Comparison of ENCODE assay signal across 10 cellular contexts in genomic region chr6:16318538-16318937, GRCh38.
A peak's percentile ranks its signal among the peaks of the same experiment; 100 is the strongest.
DNase-seq lines count a peak whose midpoint lies in the region; ATAC-seq and TF ChIP-seq lines count a peak whose summit lies in the region.
"Had no signal": no experiment of that assay in that cellular context is flagged by ENCODE, and none has a peak within 500 bp of the region (broad histone marks: within the 10 kb centered on the region; RNA-seq: fewer than 3 reads in every experiment).

No MANE protein-coding gene starts in this region.

- H3K36me3 Mint-ChIP-seq in T-helper 1 cell treated with Interleukin-12 subunit alpha and Interleukin-12 subunit beta and Interleukin-4 antibody, amounts not matched to agents 30 μg/mL and 1 μg/mL, for 36 hours (ENCODE audit: low read depth) = peaks cover 24% of the 10 kb centered on the region

- ATAC-seq in HG03354 (IDR thresholded peaks at IDR 0.05; ENCODE audit: poor library complexity, severe bottlenecking, unreplicated experiment) = no peak
- ATAC-seq in HG03097 (IDR thresholded peaks at IDR 0.05; ENCODE audit: low FRiP score, unreplicated experiment) = no peak
- ATAC-seq in GM21381 (IDR thresholded peaks at IDR 0.05; ENCODE audit: unreplicated experiment) = no peak

- H3K27me3 Mint-ChIP-seq in T-helper 1 cell treated with Interleukin-12 subunit alpha and Interleukin-12 subunit beta and Interleukin-4 antibody, amounts not matched to agents 30 μg/mL and 1 μg/mL, for 36 hours (ENCODE audit: low read depth) = no peaks in the 10 kb centered on the region

- DNase-seq in T-helper 1 cell (no peak), adipocyte (ENCODE audit: low read depth) (peak; percentile 67), medulla oblongata (ENCODE audit: extremely low spot score) (peak; percentile 50), suprapubic skin (ENCODE audit: low spot score in 2 of 2) (no peak)
- DNase-seq: upper lobe of left lung had no signal

- TF ChIP-seq CTCF in suprapubic skin (IDR thresholded peaks at IDR 0.05) = no peak

- H3K4me3 Mint-ChIP-seq in T-helper 1 cell treated with Interleukin-12 subunit alpha and Interleukin-12 subunit beta and Interleukin-4 antibody, amounts not matched to agents 30 μg/mL and 1 μg/mL, for 36 hours = no peak overlapping the region

- H3K27me3 ChIP-seq in adipocyte (replicated peaks; ENCODE audit: control insufficient read depth, insufficient read depth, low read length) (no peaks in the 10 kb centered on the region), suprapubic skin (no peaks in the 10 kb centered on the region)
- H3K27me3 ChIP-seq: upper lobe of left lung had no signal

- peak overlapping the region; percentile 95 for H3K27ac Mint-ChIP-seq in T-helper 1 cell treated with Interleukin-12 subunit alpha and Interleukin-12 subunit beta and Interleukin-4 antibody, amounts not matched to agents 30 μg/mL and 1 μg/mL, for 36 hours

- H3K4me1 ChIP-seq in adipocyte (ENCODE audit: control insufficient read depth, insufficient read depth, low read length) = peaks cover 45% of the 10 kb centered on the region
- peaks cover 52% of the 10 kb centered on the region for H3K4me1 ChIP-seq in suprapubic skin

- H3K27ac ChIP-seq in suprapubic skin = peak overlapping the region; percentile 94

- no peaks in the 10 kb centered on the region for H3K36me3 ChIP-seq in adipocyte (ENCODE audit: control insufficient read depth, insufficient read depth, low read length, severe bottlenecking)
- H3K36me3 ChIP-seq in suprapubic skin = no peaks in the 10 kb centered on the region
- H3K36me3 ChIP-seq: HAP-1, upper lobe of left lung had no signal

- no peaks in the 10 kb centered on the region for H3K9me3 Mint-ChIP-seq in T-helper 1 cell treated with Interleukin-12 subunit alpha and Interleukin-12 subunit beta and Interleukin-4 antibody, amounts not matched to agents 30 μg/mL and 1 μg/mL, for 36 hours

- TF ChIP-seq POLR2A in suprapubic skin (IDR thresholded peaks at IDR 0.05) = no peak

- no peaks in the 10 kb centered on the region for H3K9me3 ChIP-seq in adipocyte (ENCODE audit: control insufficient read depth, low read length)
- no peaks in the 10 kb centered on the region for H3K9me3 ChIP-seq in suprapubic skin
- H3K9me3 ChIP-seq: HAP-1, upper lobe of left lung had no signal

- 27% methylated on average over 6 of the region's 6 CpGs for WGBS in suprapubic skin

- peak overlapping the region; percentile 48 for H3K9ac ChIP-seq in adipocyte (ENCODE audit: low read length)

- H3K4me1 Mint-ChIP-seq in T-helper 1 cell treated with Interleukin-12 subunit alpha and Interleukin-12 subunit beta and Interleukin-4 antibody, amounts not matched to agents 30 μg/mL and 1 μg/mL, for 36 hours (ENCODE audit: low read depth) = peaks cover 65% of the 10 kb centered on the region

- no peak for TF ChIP-seq EP300 in suprapubic skin (IDR thresholded peaks at IDR 0.05)

- peak overlapping the region; percentile 4 for H3K4me3 ChIP-seq in adipocyte (ENCODE audit: low read length)
- no peak overlapping the region for H3K4me3 ChIP-seq in suprapubic skin
- H3K4me3 ChIP-seq: HAP-1, upper lobe of left lung had no signal

Comparison
In these comparisons a context has a peak if more than half of its experiments do, and no peak if none do; other contexts are left out.
1. DNase-seq: peak in adipocyte (single experiment) and medulla oblongata (single experiment); none in T-helper 1 cell (0 of 5) and suprapubic skin (0 of 2).